Comparison of ENCODE assay signal across 15 cellular contexts in genomic region chr7:17239683-17240521, GRCh38. TPM values are rescaled to one million over a fixed set of nuclear protein-coding genes. Genes with fewer than 3 reads are reported as not detected.
DNase-seq lines count a peak whose midpoint lies in the region; ATAC-seq and TF ChIP-seq lines count a peak whose summit lies in the region.
"Had no signal": no experiment of that assay in that cellular context is flagged by ENCODE, and none has a peak within 500 bp of the region (broad histone marks: within the 10 kb centered on the region; RNA-seq: fewer than 3 reads in every experiment).

No MANE protein-coding gene starts in this region.

- no peak overlapping the region for H3K18ac ChIP-seq in mesendoderm (ENCODE audit: low read length)

- H3K36me3 ChIP-seq in mesendoderm (ENCODE audit: control insufficient read depth, insufficient read depth, low read length): no peaks in the 10 kb centered on the region
- H3K36me3 ChIP-seq: SJCRH30, transverse colon had no signal

- H3K4me3 ChIP-seq in choroid plexus epithelial cell (ENCODE audit: low read depth, low read length) (no peak overlapping the region), mesendoderm (ENCODE audit: low read length) (no peak overlapping the region)
- H3K4me3 ChIP-seq: SJCRH30, transverse colon had no signal

- WGBS in mesendoderm (ENCODE audit: extremely low coverage, insufficient coverage, low lambda C conversion rate): no CpG with 5 or more reads among the region's 7 CpGs

- no peaks in the 10 kb centered on the region for H3K27me3 ChIP-seq in mesendoderm (ENCODE audit: insufficient read depth, low read length, poor library complexity)
- H3K27me3 ChIP-seq: SJCRH30, transverse colon had no signal

- H2BK15ac ChIP-seq in mesendoderm (replicated peaks; ENCODE audit: low read depth): peak overlapping the region; percentile 85

- no peak for TF ChIP-seq CTCF in choroid plexus epithelial cell (conservative IDR thresholded peaks at IDR 0.05; ENCODE audit: low read depth, low read length)

- no peak overlapping the region for H4K5ac ChIP-seq in mesendoderm (ENCODE audit: low read length)

- in situ Hi-C loops in Caki2 (cut with HindIII; ENCODE audit: low pct_unique_long_range_greater_than_20kb, low sequenced_read_pairs): no loop called here

- no peak overlapping the region for H2BK5ac ChIP-seq in mesendoderm (ENCODE audit: low read length)

- H3K23ac ChIP-seq in mesendoderm (ENCODE audit: low read length): no peak overlapping the region

- no peak for ATAC-seq in GM21717 (IDR thresholded peaks at IDR 0.05; ENCODE audit: unreplicated experiment)
- no peak for ATAC-seq in GM18870 (IDR thresholded peaks at IDR 0.05; ENCODE audit: unreplicated experiment)

- H4K8ac ChIP-seq in mesendoderm (ENCODE audit: low read depth, low read length): no peak overlapping the region

- H3K79me1 ChIP-seq in mesendoderm (ENCODE audit: low read length): no peaks in the 10 kb centered on the region

- H3K27ac ChIP-seq in mesendoderm (ENCODE audit: low read depth, low read length): no peak overlapping the region
- H3K27ac ChIP-seq: SJCRH30, transverse colon had no signal

- H3K4me1 ChIP-seq in mesendoderm (ENCODE audit: control insufficient read depth, low read depth, low read length): no peaks in the 10 kb centered on the region
- H3K4me1 ChIP-seq: SJCRH30 had no signal

- no peaks in the 10 kb centered on the region for H3K79me2 ChIP-seq in mesendoderm (ENCODE audit: control insufficient read depth, insufficient read depth, low read length)

- H3K56ac ChIP-seq in mesendoderm (ENCODE audit: low read length): no peak overlapping the region

- no peak overlapping the region for H3K9ac ChIP-seq in mesendoderm (ENCODE audit: low read length)

- H2BK120ac ChIP-seq in mesendoderm (ENCODE audit: low read depth, low read length): no peak overlapping the region

- H3K4ac ChIP-seq in mesendoderm (ENCODE audit: low read depth, low read length): peak overlapping the region; percentile 36

- peak; percentile 35 for DNase-seq in Caki2 (ENCODE audit: low read depth)
- DNase-seq in M059J (ENCODE audit: low read depth): peak; percentile 77
- DNase-seq in choroid plexus epithelial cell (ENCODE audit: low read depth): peak; percentile 73
- DNase-seq in mesendoderm: peak; percentile 7
- DNase-seq in mucosa of gallbladder (ENCODE audit: low spot score): no peak
- DNase-seq in activated naive CD4-positive, alpha-beta T cell treated with anti-CD3 and anti-CD28 coated beads, Interleukin-2, amount 50 U/mL, for 16 hours: no peak
- DNase-seq: activated gamma-delta T cell treated with Interleukin-2 at 50 U/mL for 16 hours, GOT3, hypothalamus, Kasumi-1, retina, SJCRH30, transverse colon had no signal

- no peak overlapping the region for H3K4me2 ChIP-seq in mesendoderm (ENCODE audit: low read length)

- no peak overlapping the region for H2AK5ac ChIP-seq in mesendoderm (ENCODE audit: low read length)

RNA-seq across cellular contexts. Expression of gene AHR, which starts 58.5 kb away (rescaled TPM):
- 27.5 and 36.1 TPM in 2 replicates for total RNA-seq in Caki2 (2014; rRNA removed; shearing (Covaris generic); ENCODE audit: low replicate concordance)
- total RNA-seq in M059J (2014; rRNA removed; shearing (Covaris generic)): 83.6 and 110 TPM in 2 replicates
- polyA plus RNA-seq in mesendoderm (2013, experiment 1 of 2): 2.1 TPM
- polyA plus RNA-seq in mesendoderm (2013, experiment 2 of 2): 2.8 TPM
- total RNA-seq in mucosa of gallbladder: 76.6 TPM
- total RNA-seq: SJCRH30 had no signal

Comparison
In these comparisons a context has a peak if more than half of its experiments do, and no peak if none do; other contexts are left out.
1. DNase-seq: peak in Caki2 (single experiment), M059J (single experiment), choroid plexus epithelial cell (single experiment) and mesendoderm (single experiment); none in mucosa of gallbladder (single experiment) and activated naive CD4-positive, alpha-beta T cell treated with anti-CD3 and anti-CD28 coated beads, Interleukin-2, amount 50 U/mL, for 16 hours (single experiment).